ENCODE assay signal across 13 cellular contexts in the genomic region with DNA sequence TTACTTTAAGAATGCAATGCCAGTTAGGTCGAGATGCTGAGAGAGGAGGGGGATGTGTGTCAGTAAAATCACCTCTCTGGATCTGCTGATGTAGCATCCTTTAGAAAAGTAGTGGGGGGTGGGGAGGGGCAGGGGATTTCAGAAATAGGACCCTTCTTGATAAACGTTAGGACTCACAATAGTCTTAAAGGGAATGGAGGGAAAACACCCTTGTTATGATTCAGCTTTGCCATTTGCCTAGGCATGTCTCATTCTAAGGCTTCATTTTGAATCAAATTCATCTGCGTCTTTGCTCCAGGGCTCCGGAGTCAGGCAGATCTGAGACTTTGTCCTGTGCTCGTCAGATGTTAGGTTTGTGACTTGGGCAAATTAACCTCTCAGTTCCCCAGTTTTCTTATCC. TPM values are rescaled to one million over a fixed set of nuclear protein-coding genes. Genes with fewer than 3 reads are reported as not detected.
DNase-seq lines count a peak whose midpoint lies in the region; ATAC-seq, FAIRE-seq and TF ChIP-seq lines count a peak whose summit lies in the region.
"Had no signal": no experiment of that assay in that cellular context is flagged by ENCODE, and none has a peak within 500 bp of the region (broad histone marks: within the 10 kb centered on the region; RNA-seq: fewer than 3 reads in every experiment).

No MANE protein-coding gene starts in this region.

- peak; percentile 23 for FAIRE-seq in GM12891 (lab: Jason Lieb, UNC)

- H3K4me1 ChIP-seq in spleen: no peaks in the 10 kb centered on the region
- no peaks in the 10 kb centered on the region for H3K4me1 ChIP-seq in endodermal cell (ENCODE audit: control insufficient read depth, insufficient read depth, low read length)

- DNase-seq in GM12891 (ENCODE audit: insufficient read length, low spot score) (no peak), spleen (no peak), endodermal cell (no peak), sciatic nerve (ENCODE audit: low spot score) (no peak), epidermal melanocyte (ENCODE audit: insufficient read length, low spot score) (no peak)
- peak; percentile 70 for DNase-seq in activated CD4-positive, alpha-beta T cell treated with anti-CD3 and anti-CD28 coated beads, Interleukin-2, amount 10 ng/mL, durations not matched to agents 24 days and 14 days
- peak; percentile 31 for DNase-seq in activated naive CD8-positive, alpha-beta T cell treated with anti-CD3 and anti-CD28 coated beads for 36 hours
- DNase-seq: head of caudate nucleus, Kasumi-1, left cardiac atrium, NCI-H2107 had no signal

- no peak for ATAC-seq in sciatic nerve
- no peak for ATAC-seq in HG03175 (IDR thresholded peaks at IDR 0.05; ENCODE audit: unreplicated experiment)
- ATAC-seq: left cardiac atrium had no signal

- H3K27me3 ChIP-seq in spleen (replicated peaks in 1 of 7) (no peaks in the 10 kb centered on the region), endodermal cell (ENCODE audit: control insufficient read depth, insufficient read depth, low read length, poor library complexity, severe bottlenecking) (no peaks in the 10 kb centered on the region)
- H3K27me3 ChIP-seq: neutrophil had no signal

- H3K27me3 Mint-ChIP-seq in activated CD4-positive, alpha-beta T cell treated with anti-CD3 and anti-CD28 coated beads, Interleukin-2, amount 10 ng/mL, durations not matched to agents 24 days and 14 days: no peaks in the 10 kb centered on the region
- H3K27me3 Mint-ChIP-seq in activated naive CD8-positive, alpha-beta T cell treated with anti-CD3 and anti-CD28 coated beads for 36 hours: no peaks in the 10 kb centered on the region
- H3K27me3 Mint-ChIP-seq in endodermal cell (ENCODE audit: insufficient read depth): no peaks in the 10 kb centered on the region

- H3K27ac Mint-ChIP-seq in activated CD4-positive, alpha-beta T cell treated with anti-CD3 and anti-CD28 coated beads, Interleukin-2, amount 10 ng/mL, durations not matched to agents 24 days and 14 days: peak overlapping the region; percentile 99
- H3K27ac Mint-ChIP-seq in activated naive CD8-positive, alpha-beta T cell treated with anti-CD3 and anti-CD28 coated beads for 36 hours: peak overlapping the region; percentile 97
- no peak overlapping the region for H3K27ac Mint-ChIP-seq in endodermal cell

- peak overlapping the region in 6 of 8 donors; percentile 43 to 87 (median 76) for H3K27ac ChIP-seq in spleen
- no peak overlapping the region for H3K27ac ChIP-seq in endodermal cell (ENCODE audit: low read depth, low read length)
- H3K27ac ChIP-seq: neutrophil had no signal

- WGBS in spleen, 5 donors: 49 to 84% (median 51%) methylated on average over 5 of the region's 5 CpGs
- WGBS in endodermal cell (ENCODE audit: insufficient coverage in 1 of 2, insufficient read length in 1 of 2), 2 experiments: 80 to 92% methylated on average over 3 to 5 of the region's 5 CpGs

- H3K4me3 ChIP-seq in spleen: peak overlapping the region in 7 of 8 donors; percentile 5 to 65 (median 24)
- no peak overlapping the region for H3K4me3 ChIP-seq in endodermal cell (ENCODE audit: low read length)

- H3K36me3 ChIP-seq in spleen: no peaks in the 10 kb centered on the region
- H3K36me3 ChIP-seq in endodermal cell (ENCODE audit: control insufficient read depth, insufficient read depth, low read length): no peaks in the 10 kb centered on the region
- H3K36me3 ChIP-seq: neutrophil had no signal

- peaks cover 5% of the 10 kb centered on the region for H3K36me3 Mint-ChIP-seq in activated CD4-positive, alpha-beta T cell treated with anti-CD3 and anti-CD28 coated beads, Interleukin-2, amount 10 ng/mL, durations not matched to agents 24 days and 14 days (ENCODE audit: low read depth)
- peaks cover 16% of the 10 kb centered on the region for H3K36me3 Mint-ChIP-seq in activated naive CD8-positive, alpha-beta T cell treated with anti-CD3 and anti-CD28 coated beads for 36 hours
- H3K36me3 Mint-ChIP-seq in endodermal cell (ENCODE audit: low read depth): no peaks in the 10 kb centered on the region

- H3K9me3 Mint-ChIP-seq in activated CD4-positive, alpha-beta T cell treated with anti-CD3 and anti-CD28 coated beads, Interleukin-2, amount 10 ng/mL, durations not matched to agents 24 days and 14 days: no peaks in the 10 kb centered on the region
- no peaks in the 10 kb centered on the region for H3K9me3 Mint-ChIP-seq in activated naive CD8-positive, alpha-beta T cell treated with anti-CD3 and anti-CD28 coated beads for 36 hours
- no peaks in the 10 kb centered on the region for H3K9me3 Mint-ChIP-seq in endodermal cell

- no peak overlapping the region for H3K9ac ChIP-seq in endodermal cell (ENCODE audit: extremely low read depth, low read length, poor library complexity, severe bottlenecking)

- H3K4me3 Mint-ChIP-seq in activated CD4-positive, alpha-beta T cell treated with anti-CD3 and anti-CD28 coated beads, Interleukin-2, amount 10 ng/mL, durations not matched to agents 24 days and 14 days: peak overlapping the region; percentile 88
- peak overlapping the region; percentile 95 for H3K4me3 Mint-ChIP-seq in activated naive CD8-positive, alpha-beta T cell treated with anti-CD3 and anti-CD28 coated beads for 36 hours
- H3K4me3 Mint-ChIP-seq in endodermal cell: no peak overlapping the region

- intact Hi-C loops in activated CD4-positive, alpha-beta T cell treated with anti-CD3 and anti-CD28 coated beads, Interleukin-2, amount 10 ng/mL, durations not matched to agents 24 days and 14 days (cut with micrococcal nuclease): loop anchor here (1.0 to 10.0 kb wide), 7 partner anchors 12 to 512 kb away; no protein-coding TSS in a partner anchor
- intact Hi-C loops in spleen (cut with DNase I; ENCODE audit: low total_unique reads): no loop called here
- intact Hi-C loops in sciatic nerve (cut with DNase I): no loop called here

- H3K4me1 Mint-ChIP-seq in activated CD4-positive, alpha-beta T cell treated with anti-CD3 and anti-CD28 coated beads, Interleukin-2, amount 10 ng/mL, durations not matched to agents 24 days and 14 days: peaks cover 33% of the 10 kb centered on the region
- H3K4me1 Mint-ChIP-seq in activated naive CD8-positive, alpha-beta T cell treated with anti-CD3 and anti-CD28 coated beads for 36 hours: peaks cover 34% of the 10 kb centered on the region
- peaks cover 12% of the 10 kb centered on the region for H3K4me1 Mint-ChIP-seq in endodermal cell

- TF ChIP-seq POLR2A in GM12891 (IDR thresholded peaks at IDR 0.05; ENCODE audit: low read depth, low read length) (no peak), spleen (IDR thresholded peaks at IDR 0.05) (no peak)

- no peak for TF ChIP-seq CTCF in spleen (IDR thresholded peaks at IDR 0.05 in 8 of 11, conservative IDR thresholded peaks at IDR 0.05 in 3 of 11)
- TF ChIP-seq CTCF in endodermal cell (conservative IDR thresholded peaks at IDR 0.05): no peak

- H3K9me3 ChIP-seq in spleen (no peaks in the 10 kb centered on the region), endodermal cell (ENCODE audit: control insufficient read depth, low read length) (no peaks in the 10 kb centered on the region)
- H3K9me3 ChIP-seq: neutrophil had no signal

TF ChIP-seq in GM12891, 5 proteins besides CTCF, POLR2A, EP300 and RAD21:
- TF ChIP-seq TAF1 (IDR thresholded peaks at IDR 0.05; ENCODE audit: low read depth, low read length) (no peak), POU2F2 (IDR thresholded peaks at IDR 0.05; ENCODE audit: low read depth, low read length) (no peak), POLR2AphosphoS5 (IDR thresholded peaks at IDR 0.05; ENCODE audit: low read depth, low read length) (no peak), PAX5 (IDR thresholded peaks at IDR 0.05; ENCODE audit: insufficient read depth, low read length, severe bottlenecking) (no peak), SPI1 (IDR thresholded peaks at IDR 0.05; ENCODE audit: low read depth, low read length) (no peak)

RNA-seq across cellular contexts. Expression of a gene that starts 0.9 kb away (rescaled TPM):
- polyA plus RNA-seq in GM12891 (2012; ENCODE audit: low read depth, missing spikeins): 0.06 TPM
- total RNA-seq in activated CD4-positive, alpha-beta T cell treated with anti-CD3 and anti-CD28 coated beads, Interleukin-2, amount 10 ng/mL, durations not matched to agents 24 days and 14 days: 51.7 and 53.9 TPM in 2 replicates
- total RNA-seq in activated naive CD8-positive, alpha-beta T cell treated with anti-CD3 and anti-CD28 coated beads for 36 hours: 10 to 100 TPM; 67.1 to 67.6 TPM
- total RNA-seq in spleen: 10 to 100 TPM; 10.2 to 19.5 (median 12.9) TPM
- polyA plus RNA-seq in spleen: 1 to 10 TPM; 3.8 to 7.2 (median 5.2) TPM
- not detected for total RNA-seq in endodermal cell
- not detected for polyA plus RNA-seq in endodermal cell (2013, experiment 1 of 2)
- not detected for polyA plus RNA-seq in endodermal cell (2013, experiment 2 of 2)
- 1.2 TPM for total RNA-seq in sciatic nerve

RNA-seq across cellular contexts. Expression of a gene that starts 14.8 kb away (rescaled TPM):
- polyA plus RNA-seq in GM12891 (2012; ENCODE audit: low read depth, missing spikeins): not detected
- not detected in 2 replicates for total RNA-seq in activated CD4-positive, alpha-beta T cell treated with anti-CD3 and anti-CD28 coated beads, Interleukin-2, amount 10 ng/mL, durations not matched to agents 24 days and 14 days
- total RNA-seq in activated naive CD8-positive, alpha-beta T cell treated with anti-CD3 and anti-CD28 coated beads for 36 hours: under 1 TPM in 1 of 2 experiments, not detected in 1; 0.22 TPM
- total RNA-seq in spleen (not detected), endodermal cell (not detected), sciatic nerve (not detected)
- under 1 TPM in 2 of 3 donors, not detected in 1; 0.03 to 0.07 TPM for polyA plus RNA-seq in spleen
- not detected for polyA plus RNA-seq in endodermal cell (2013, experiment 1 of 2)
- polyA plus RNA-seq in endodermal cell (2013, experiment 2 of 2): not detected
- total RNA-seq: left cardiac atrium had no signal

Comparison
In these comparisons a context has a peak if more than half of its experiments do, and no peak if none do; other contexts are left out.
1. DNase-seq: peak in activated CD4-positive, alpha-beta T cell treated with anti-CD3 and anti-CD28 coated beads, Interleukin-2, amount 10 ng/mL, durations not matched to agents 24 days and 14 days (single experiment) and activated naive CD8-positive, alpha-beta T cell treated with anti-CD3 and anti-CD28 coated beads for 36 hours (single experiment); none in GM12891 (single experiment), spleen (single experiment), endodermal cell (single experiment), sciatic nerve (single experiment) and epidermal melanocyte (single experiment).